ENCODE assay signal across 1 cellular context in the genomic region with DNA sequence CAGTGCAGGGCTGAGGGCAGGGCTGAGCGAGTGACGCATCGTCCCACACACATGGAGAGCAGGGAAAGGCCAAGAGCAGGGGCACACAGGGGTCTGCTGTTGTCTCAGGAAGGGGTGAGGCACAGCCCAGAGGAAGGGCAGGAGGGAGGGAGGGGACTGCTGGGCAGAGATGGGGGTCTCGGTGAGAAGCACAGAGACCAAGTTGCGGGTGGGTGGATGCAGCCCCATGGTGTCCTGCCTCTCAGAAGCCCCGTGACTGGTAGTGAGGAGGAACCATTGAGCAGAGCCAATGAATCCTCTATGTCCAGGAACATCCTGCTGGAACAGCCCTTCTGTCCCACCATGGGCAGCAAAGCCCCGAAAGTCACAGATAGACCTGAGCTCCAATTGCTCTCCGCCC.
TF ChIP-seq lines count a peak whose summit lies in the region.

No MANE protein-coding gene starts in this region.

TF ChIP-seq in IMR-90, 13 proteins besides CTCF, POLR2A, EP300 and RAD21 (continued from another document):
- no peak for TF ChIP-seq SMC3 (IDR thresholded peaks at IDR 0.05; ENCODE audit: low read depth, low read length)
- TF ChIP-seq FOS (IDR thresholded peaks at IDR 0.05; ENCODE audit: low read depth, low read length) = no peak
